15 cellular contexts compared by ENCODE assay signal in the genomic region with DNA sequence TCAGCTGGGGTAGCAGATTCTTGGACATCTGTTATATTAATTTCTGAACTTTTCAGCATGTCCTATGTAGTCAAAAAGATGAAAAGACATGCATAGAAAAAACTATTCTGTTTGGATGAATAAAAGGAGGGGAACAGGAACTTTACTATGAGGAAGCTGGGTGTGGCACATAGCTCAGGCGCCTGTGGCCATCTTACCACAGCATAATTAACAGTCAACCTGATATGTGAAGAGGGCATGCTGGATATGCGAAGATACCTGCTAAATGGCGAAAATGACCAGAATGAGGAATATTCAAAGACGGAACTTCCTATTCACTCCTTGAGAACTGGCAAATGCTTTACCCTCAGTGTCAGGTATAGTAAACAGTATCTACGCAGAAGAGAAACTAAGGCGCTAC.
"Had no signal": no experiment of that assay in that cellular context is flagged by ENCODE, and none has a peak within 500 bp of the region (broad histone marks: within the 10 kb centered on the region; RNA-seq: fewer than 3 reads in every experiment).

No MANE protein-coding gene starts in this region.

- H2AFZ ChIP-seq: neural progenitor cell had no signal

- H3K4me1 ChIP-seq: neural progenitor cell had no signal

- H3K27me3 ChIP-seq: brain microvascular endothelial cell, neural progenitor cell, ovary, tibial artery had no signal

- ATAC-seq: activated T-cell treated with anti-CD3 and anti-CD28 coated beads, Interleukin-2, amount 50 U/mL, for 72 hours; SK-N-SH treated with all-trans-retinoic acid at 6 μM for 48 hours; stimulated activated memory B cell treated with anti-CD40 and anti-IgM and Interleukin-4, amounts not matched to agents 10 μg/mL and 1 μg/mL and 100 μg/mL, for 72 hours had no signal

- H3K36me3 ChIP-seq: ovary had no signal

- H3K4me3 ChIP-seq: left ventricle myocardium inferior, neural progenitor cell, ovary, skin epidermis, tibial artery had no signal

- H3K9me3 ChIP-seq: left ventricle myocardium inferior, ovary, tibial artery had no signal

- H3K4me2 ChIP-seq: neural progenitor cell had no signal

- DNase-seq: activated CD4-positive, alpha-beta T cell treated with anti-CD3 and anti-CD28 coated beads for 1 hour; activated CD4-positive, alpha-beta T cell treated with anti-CD3 and anti-CD28 coated beads, Interleukin-2, amount 50 U/mL, for 48 hours; activated gamma-delta T cell treated with Interleukin-2 at 50 U/mL for 16 hours; activated naive CD8-positive, alpha-beta T cell treated with anti-CD3 and anti-CD28 coated beads for 36 hours; activated T-cell treated with anti-CD3 and anti-CD28 coated beads, Interleukin-2, amount 50 U/mL, for 72 hours; brain microvascular endothelial cell; dermis blood vessel endothelial cell; left ventricle myocardium inferior; mesenchymal stem cell; ovary; tibial artery had no signal

- H3K9ac ChIP-seq: neural progenitor cell had no signal

- H3K27ac ChIP-seq: brain microvascular endothelial cell, left ventricle myocardium inferior, neural progenitor cell, ovary, skin epidermis, tibial artery had no signal
